17 cellular contexts compared by ENCODE assay signal in genomic region chr1:34771573-34771972, GRCh38. TPM values are rescaled to one million over a fixed set of nuclear protein-coding genes. Genes with fewer than 3 reads are reported as not detected.
DNase-seq lines count a peak whose midpoint lies in the region; ATAC-seq and TF ChIP-seq lines count a peak whose summit lies in the region.
"Had no signal": no experiment of that assay in that cellular context is flagged by ENCODE, and none has a peak within 500 bp of the region (broad histone marks: within the 10 kb centered on the region; RNA-seq: fewer than 3 reads in every experiment).

No MANE protein-coding gene starts in this region.

- peaks cover 2% of the 10 kb centered on the region for H3K27me3 Mint-ChIP-seq in glutamatergic neuron (ENCODE audit: unreplicated experiment)
- peaks cover 0 to 9% of the 10 kb centered on the region in 2 donors for H3K27me3 Mint-ChIP-seq in natural killer cell (ENCODE audit: low read depth in 2 of 2)

- H3K4me3 Mint-ChIP-seq in glutamatergic neuron (ENCODE audit: unreplicated experiment) (peak overlapping the region; percentile 60), natural killer cell (no peak overlapping the region)
- H3K4me3 Mint-ChIP-seq: CD4-positive, alpha-beta memory T cell had no signal

- TF ChIP-seq CTCF in glutamatergic neuron (IDR thresholded peaks at IDR 0.05; ENCODE audit: partially characterized antibody, unreplicated experiment): no peak
- TF ChIP-seq CTCF in gastroesophageal sphincter (IDR thresholded peaks at IDR 0.05): no peak
- no peak for TF ChIP-seq CTCF in natural killer cell (IDR thresholded peaks at IDR 0.05)

- H3K9me3 ChIP-seq in gastroesophageal sphincter: no peaks in the 10 kb centered on the region

- TF ChIP-seq EP300 in gastroesophageal sphincter (IDR thresholded peaks at IDR 0.05): no peak

- 57 to 74% methylated on average over 2 to 3 of the region's 3 CpGs for WGBS in gastroesophageal sphincter (ENCODE audit: low coverage in 1 of 2), 2 donors

- H3K36me3 ChIP-seq in gastroesophageal sphincter: no peaks in the 10 kb centered on the region

- no peaks in the 10 kb centered on the region for H3K9me3 Mint-ChIP-seq in glutamatergic neuron (ENCODE audit: unreplicated experiment)
- H3K9me3 Mint-ChIP-seq in natural killer cell: no peaks in the 10 kb centered on the region
- H3K9me3 Mint-ChIP-seq: CD4-positive, alpha-beta memory T cell had no signal

- H3K4me1 Mint-ChIP-seq in glutamatergic neuron (ENCODE audit: low read depth, unreplicated experiment): no peaks in the 10 kb centered on the region
- H3K4me1 Mint-ChIP-seq in natural killer cell: no peaks in the 10 kb centered on the region
- H3K4me1 Mint-ChIP-seq: CD4-positive, alpha-beta memory T cell had no signal

- H3K36me3 Mint-ChIP-seq in glutamatergic neuron (ENCODE audit: unreplicated experiment) (no peaks in the 10 kb centered on the region), natural killer cell (no peaks in the 10 kb centered on the region)
- H3K36me3 Mint-ChIP-seq: CD4-positive, alpha-beta memory T cell had no signal

- H3K27ac ChIP-seq in skin epidermis: peak overlapping the region in 12 of 21 experiments; percentile 2 to 77 (median 60)
- H3K27ac ChIP-seq in gastroesophageal sphincter: no peak overlapping the region
- H3K27ac ChIP-seq: HL-60 had no signal

- no peak for ATAC-seq in gastroesophageal sphincter
- ATAC-seq in GM21825 (IDR thresholded peaks at IDR 0.05; ENCODE audit: unreplicated experiment): no peak
- ATAC-seq in natural killer cell: no peak

- TF ChIP-seq POLR2A in gastroesophageal sphincter (IDR thresholded peaks at IDR 0.05): no peak

- H3K4me3 ChIP-seq in skin epidermis (no peak overlapping the region), gastroesophageal sphincter (no peak overlapping the region)

- H3K27ac Mint-ChIP-seq in glutamatergic neuron (ENCODE audit: unreplicated experiment): no peak overlapping the region
- no peak overlapping the region for H3K27ac Mint-ChIP-seq in natural killer cell
- H3K27ac Mint-ChIP-seq: CD4-positive, alpha-beta memory T cell had no signal

- DNase-seq in Ammon's horn (ENCODE audit: low spot score): peak; percentile 49
- DNase-seq in NCI-H69 (lab: John Stamatoyannopoulos, UW): peak; percentile 1
- no peak for DNase-seq in glutamatergic neuron
- no peak for DNase-seq in natural killer cell
- no peak for DNase-seq in middle frontal gyrus (ENCODE audit: extremely low spot score, low spot score)
- DNase-seq: 8988T; AML-193; C1 segment of cervical spinal cord; CD4-positive, alpha-beta memory T cell; DMS153; DND-41; GDM1; HCEC 1CT had no signal

- H3K4me1 ChIP-seq in gastroesophageal sphincter: no peaks in the 10 kb centered on the region

- intact Hi-C loops in natural killer cell (cut with micrococcal nuclease): no loop called here

- H3K27me3 ChIP-seq in gastroesophageal sphincter: peaks cover 47% of the 10 kb centered on the region

RNA-seq across cellular contexts. Expression of gene GJB3, which starts 9.4 kb away (rescaled TPM):
- total RNA-seq in glutamatergic neuron (ENCODE audit: unreplicated experiment): not detected
- total RNA-seq in gastroesophageal sphincter: 1 to 10 TPM in 2 of 4 donors, not detected in 2; 1.1 to 6.4 TPM
- not detected for total RNA-seq in natural killer cell
- total RNA-seq: CD4-positive, alpha-beta memory T cell had no signal

RNA-seq across cellular contexts. Expression of gene GJB4, which starts 12.0 kb away (rescaled TPM):
- not detected for total RNA-seq in glutamatergic neuron (ENCODE audit: unreplicated experiment)
- total RNA-seq in gastroesophageal sphincter: under 1 TPM in 1 of 4 donors, not detected in 3; 0.27 TPM
- total RNA-seq in natural killer cell: not detected
- total RNA-seq: CD4-positive, alpha-beta memory T cell had no signal

RNA-seq across cellular contexts. Expression of gene GJB5, which starts 16.7 kb away (rescaled TPM):
- total RNA-seq in glutamatergic neuron (ENCODE audit: unreplicated experiment) (not detected), gastroesophageal sphincter (1 to 10 TPM in 1 of 4 donors, not detected in 3; 1.9 TPM), natural killer cell (not detected)
- total RNA-seq: CD4-positive, alpha-beta memory T cell had no signal

RNA-seq across cellular contexts. Expression of gene GJA4, which starts 21.2 kb away (rescaled TPM):
- total RNA-seq in glutamatergic neuron (ENCODE audit: unreplicated experiment) (not detected), gastroesophageal sphincter (10 to 100 TPM in 3 of 4 donors, 1 to 10 TPM in 1; 8.6 to 27.0 (median 18.4) TPM), natural killer cell (not detected)
- total RNA-seq: CD4-positive, alpha-beta memory T cell had no signal

Comparison
In these comparisons a context has a peak if more than half of its experiments do, and no peak if none do; other contexts are left out.
1. DNase-seq: peak in Ammon's horn (single experiment) and NCI-H69 (single experiment); none in glutamatergic neuron (single experiment), natural killer cell (single experiment) and middle frontal gyrus (single experiment).
2. H3K27ac ChIP-seq: peak in skin epidermis (12 of 21); none in gastroesophageal sphincter (0 of 4).